ENCODE assay signal across 11 cellular contexts in genomic region chr12:57627504-57628279, GRCh38. TPM values are rescaled to one million over a fixed set of nuclear protein-coding genes. Genes with fewer than 3 reads are reported as not detected.
DNase-seq lines count a peak whose midpoint lies in the region; ATAC-seq and TF ChIP-seq lines count a peak whose summit lies in the region.
"Had no signal": no experiment of that assay in that cellular context is flagged by ENCODE, and none has a peak within 500 bp of the region (broad histone marks: within the 10 kb centered on the region; RNA-seq: fewer than 3 reads in every experiment).

No MANE protein-coding gene starts in this region.

- dilution Hi-C loops in IMR-90 (cut with HindIII; ENCODE audit: low sequenced_read_pairs, unreplicated experiment): no loop called here

- TF ChIP-seq RAD21 in IMR-90 (IDR thresholded peaks at IDR 0.05; ENCODE audit: low read length): no peak

- in situ Hi-C loops in IMR-90 (cut with MboI; ENCODE audit: low sequenced_read_pairs) (no loop called here), G401 (cut with HindIII; ENCODE audit: low sequenced_read_pairs) (no loop called here)

- H2AK5ac ChIP-seq in IMR-90 (ENCODE audit: low read depth, low read length): no peak overlapping the region

- peak overlapping the region; percentile 55 for H2AK9ac ChIP-seq in IMR-90 (replicated peaks; ENCODE audit: low read depth, low read length, poor library complexity)

- H3K36me3 Mint-ChIP-seq in chondrocyte (ENCODE audit: low read depth): peaks cover 22% of the 10 kb centered on the region
- no peaks in the 10 kb centered on the region for H3K36me3 Mint-ChIP-seq in naive thymus-derived CD4-positive, alpha-beta T cell

- no TSS peak for BruUV-seq in IMR-90 (replicated peaks; lab: Mats Ljungman, UMichigan)

- peaks cover 2% of the 10 kb centered on the region; the same call in 1 of the 2 replicates for H3K36me3 ChIP-seq in IMR-90 (ENCODE audit: control insufficient read depth, insufficient read depth, low read length)
- no peaks in the 10 kb centered on the region for H3K36me3 ChIP-seq in naive thymus-derived CD4-positive, alpha-beta T cell (ENCODE audit: control insufficient read depth in 2 of 3, insufficient read depth in 3 of 3, low read length in 3 of 3)
- H3K36me3 ChIP-seq: vagina had no signal

- H3K4ac ChIP-seq in IMR-90 (ENCODE audit: low read depth, low read length): no peak overlapping the region

- H2BK20ac ChIP-seq in IMR-90 (ENCODE audit: low read depth, low read length): no peak overlapping the region

- H4K8ac ChIP-seq in IMR-90 (ENCODE audit: low read depth in 2 of 2, low read length in 2 of 2): no peak overlapping the region

- peaks cover 4% of the 10 kb centered on the region; the same call in 1 of the 2 replicates for H3K9me1 ChIP-seq in IMR-90 (ENCODE audit: insufficient read depth, low read length)

- H3K9me3 Mint-ChIP-seq in chondrocyte (ENCODE audit: low read depth): no peaks in the 10 kb centered on the region
- H3K9me3 Mint-ChIP-seq in naive thymus-derived CD4-positive, alpha-beta T cell: no peaks in the 10 kb centered on the region

- intact Hi-C loops in IMR-90 (cut with micrococcal nuclease): no loop called here
- intact Hi-C loops in naive thymus-derived CD4-positive, alpha-beta T cell (cut with micrococcal nuclease): loop anchor here in 1 of 2 donors (10.0 kb wide), 1 partner anchor 383 kb away; no protein-coding TSS in a partner anchor

- peak overlapping the region; percentile 75 for H2AFZ ChIP-seq in IMR-90 (replicated peaks; ENCODE audit: low read length, poor library complexity)

- H4K5ac ChIP-seq in IMR-90 (ENCODE audit: low read depth, low read length): no peak overlapping the region

- no peak overlapping the region for H3K14ac ChIP-seq in IMR-90 (replicated peaks; ENCODE audit: low read depth, low read length)

- H3K9me3 ChIP-seq in IMR-90 (ENCODE audit: control insufficient read depth, insufficient read depth, low read length): no peaks in the 10 kb centered on the region
- no peaks in the 10 kb centered on the region for H3K9me3 ChIP-seq in naive thymus-derived CD4-positive, alpha-beta T cell (ENCODE audit: control insufficient read depth in 2 of 3, low read length in 3 of 3)
- H3K9me3 ChIP-seq: vagina had no signal

- H3K9ac ChIP-seq in IMR-90 (ENCODE audit: low read depth, low read length): no peak overlapping the region

- WGBS in IMR-90 (ENCODE audit: extremely low coverage in 2 of 2, insufficient read length in 1 of 2), 2 experiments: 11% methylated on average over 17 of the region's 67 CpGs; no CpG with 5 or more reads in 1 of the 2 experiments

- H3K18ac ChIP-seq in IMR-90 (ENCODE audit: low read depth, low read length): no peak overlapping the region

- H2BK5ac ChIP-seq in IMR-90 (ENCODE audit: low read depth, low read length, poor library complexity, severe bottlenecking): no peak overlapping the region

- no peak overlapping the region for H3K27ac Mint-ChIP-seq in chondrocyte (ENCODE audit: unreplicated experiment)
- no peak overlapping the region for H3K27ac Mint-ChIP-seq in naive thymus-derived CD4-positive, alpha-beta T cell

- ATAC-seq in IMR-90 (ENCODE audit: low read depth) (no peak), GM21526 (IDR thresholded peaks at IDR 0.05; ENCODE audit: low FRiP score, unreplicated experiment) (no peak)
- peak; percentile 52 for ATAC-seq in naive thymus-derived CD4-positive, alpha-beta T cell

- no peak overlapping the region for H4K91ac ChIP-seq in IMR-90 (ENCODE audit: insufficient read depth, low read depth, low read length)

- CTCF ChIA-PET in IMR-90 (lab: Yijun Ruan, JAX): interaction anchor here (0.8 to 1.1 kb wide), 2 partner anchors 44 to 66 kb away, joined by 4 read pairs; partner anchors contain the start of gene OS9
- CTCF ChIA-PET in naive thymus-derived CD4-positive, alpha-beta T cell (lab: Charles Lee): interaction anchor here (0.7 to 1.3 kb wide), 6 partner anchors 35 to 165 kb away, joined by 3 to 6 read pairs (median 3); partner anchors contain the start of gene TSPAN31

- H3K4me3 Mint-ChIP-seq in chondrocyte (ENCODE audit: unreplicated experiment): no peak overlapping the region
- H3K4me3 Mint-ChIP-seq in naive thymus-derived CD4-positive, alpha-beta T cell: peak overlapping the region in 8 of 10 donors; percentile 9 to 69 (median 52)

- no peak overlapping the region for H2BK15ac ChIP-seq in IMR-90 (ENCODE audit: low read depth, low read length)

- no peak overlapping the region for H3K56ac ChIP-seq in IMR-90 (ENCODE audit: extremely low read depth, insufficient read depth, low read length)

- no peak overlapping the region for H3K27ac ChIP-seq in IMR-90 (ENCODE audit: insufficient read depth, low read length)
- no peak overlapping the region for H3K27ac ChIP-seq in naive thymus-derived CD4-positive, alpha-beta T cell (ENCODE audit: low read depth, low read length)
- H3K27ac ChIP-seq: vagina had no signal

- H3K4me2 ChIP-seq in IMR-90 (ENCODE audit: low read depth, low read length): no peak overlapping the region

- no peak overlapping the region for H3K23ac ChIP-seq in IMR-90 (ENCODE audit: low read depth, low read length)

- no peak overlapping the region for H2BK120ac ChIP-seq in IMR-90 (ENCODE audit: low read depth, low read length)

- H3K4me1 Mint-ChIP-seq in chondrocyte (ENCODE audit: low read depth): peaks cover 8% of the 10 kb centered on the region
- H3K4me1 Mint-ChIP-seq in naive thymus-derived CD4-positive, alpha-beta T cell: peaks cover 0 to 17% (median 7%) of the 10 kb centered on the region in 7 donors

- no peaks in the 10 kb centered on the region; the same call in 1 of the 2 replicates for H4K20me1 ChIP-seq in IMR-90 (ENCODE audit: insufficient read depth, low read length)

- TF ChIP-seq CTCF in IMR-90 (conservative IDR thresholded peaks at IDR 0.05; ENCODE audit: low read depth, low read length) (no peak), chondrocyte (IDR thresholded peaks at IDR 0.05) (no peak)

- TF ChIP-seq POLR2A in IMR-90 (IDR thresholded peaks at IDR 0.05; ENCODE audit: low read depth, low read length): no peak

- peaks cover 18% of the 10 kb centered on the region for H3K27me3 Mint-ChIP-seq in chondrocyte (ENCODE audit: low read depth)
- peaks cover 71 to 94% (median 79%) of the 10 kb centered on the region in 5 donors for H3K27me3 Mint-ChIP-seq in naive thymus-derived CD4-positive, alpha-beta T cell

- peaks cover 75% of the 10 kb centered on the region for H3K27me3 ChIP-seq in IMR-90 (ENCODE audit: control insufficient read depth, insufficient read depth, low read length)
- H3K27me3 ChIP-seq in naive thymus-derived CD4-positive, alpha-beta T cell (ENCODE audit: control insufficient read depth in 2 of 2, insufficient read depth in 2 of 2, low read length in 2 of 2): peaks cover 6 to 42% of the 10 kb centered on the region in 2 donors
- H3K27me3 ChIP-seq: vagina had no signal

- DNase-seq in COLO668 (lab: John Stamatoyannopoulos, UW; ENCODE audit: unreplicated experiment) (peak; percentile 15), IMR-90 (no peak), chondrocyte (ENCODE audit: low spot score) (peak; percentile 93), G401 (ENCODE audit: low spot score) (no peak), NCI-H1694 treated with DMSO at 0.1 percent for 48 hours (lab: John Stamatoyannopoulos, UW) (no peak), hypothalamus (lab: John Stamatoyannopoulos, UW) (no peak)
- DNase-seq in naive thymus-derived CD4-positive, alpha-beta T cell: peak in 2 of 9 donors; percentile 26 to 38
- DNase-seq: DMS153; effector CD4-positive, alpha-beta T cell had no signal

- H3K4me1 ChIP-seq in IMR-90 (ENCODE audit: control insufficient read depth, insufficient read depth, low read length): no peaks in the 10 kb centered on the region; the same call in 1 of the 2 replicates
- H3K4me1 ChIP-seq in naive thymus-derived CD4-positive, alpha-beta T cell (ENCODE audit: control insufficient read depth in 2 of 2, insufficient read depth in 2 of 2, low read length in 2 of 2): peaks cover 4 to 8% of the 10 kb centered on the region in 2 donors

- H3K79me1 ChIP-seq in IMR-90 (ENCODE audit: low read depth in 1 of 2, low read length in 2 of 2): no peaks in the 10 kb centered on the region

- POLR2A ChIA-PET in IMR-90 (lab: Charles Lee; ENCODE audit: unreplicated experiment): no interaction called here
- POLR2A ChIA-PET in naive thymus-derived CD4-positive, alpha-beta T cell (lab: Charles Lee): interaction anchor here (0.6 to 1.7 kb wide), 4 partner anchors 11 to 46 kb away, joined by 3 to 4 read pairs (median 4); no protein-coding TSS in a partner anchor

- H3K4me3 ChIP-seq in IMR-90 (ENCODE audit: insufficient read depth, low read depth, low read length): no peak overlapping the region
- H3K4me3 ChIP-seq in naive thymus-derived CD4-positive, alpha-beta T cell (ENCODE audit: low read length): peak overlapping the region; percentile 37
- H3K4me3 ChIP-seq: vagina had no signal

RNA-seq across cellular contexts. Expression of gene B4GALNT1, which starts 5.3 kb away (rescaled TPM):
- total RNA-seq in IMR-90 (2012; rRNA removed) (0.18 and 0.28 TPM in 2 replicates), chondrocyte (20.8 to 21.8 TPM (median 21.4 TPM) in 3 replicates)
- polyA plus RNA-seq in IMR-90 (2012; rRNA removed): 0.62 and 0.66 TPM in 2 replicates
- polyA plus RNA-seq in IMR-90 (2012; cell fraction: cytosol; rRNA removed): 0.55 and 1.9 TPM in 2 replicates
- polyA plus RNA-seq in IMR-90 (2012; cell fraction: nucleus; rRNA removed; ENCODE audit: low replicate concordance): 1.0 and 1.8 TPM in 2 replicates
- 1 to 10 TPM in 1 of 5 experiments, not detected in 4; 1.4 TPM for total RNA-seq in naive thymus-derived CD4-positive, alpha-beta T cell
- not detected for polyA plus RNA-seq in naive thymus-derived CD4-positive, alpha-beta T cell
- total RNA-seq in G401 (2014; rRNA removed; shearing (Covaris generic)): 12.4 and 19.8 TPM in 2 replicates

RNA-seq across cellular contexts. Expression of gene ARHGEF25, which starts 16.5 kb away (rescaled TPM):
- total RNA-seq in IMR-90 (2012; rRNA removed) (6.3 and 7.8 TPM in 2 replicates), chondrocyte (29.0 to 30.6 TPM (median 29.5 TPM) in 3 replicates)
- 17.1 and 17.9 TPM in 2 replicates for polyA plus RNA-seq in IMR-90 (2012; rRNA removed)
- polyA plus RNA-seq in IMR-90 (2012; cell fraction: cytosol; rRNA removed): 10.7 and 11.9 TPM in 2 replicates
- polyA plus RNA-seq in IMR-90 (2012; cell fraction: nucleus; rRNA removed; ENCODE audit: low replicate concordance): 81.4 and 123 TPM in 2 replicates
- total RNA-seq in naive thymus-derived CD4-positive, alpha-beta T cell: 1 to 10 TPM in 1 of 5 experiments, under 1 TPM in 4; 0.29 to 1.2 (median 0.84) TPM
- polyA plus RNA-seq in naive thymus-derived CD4-positive, alpha-beta T cell: not detected
- 4.6 and 5.7 TPM in 2 replicates for total RNA-seq in G401 (2014; rRNA removed; shearing (Covaris generic))

RNA-seq across cellular contexts. Expression of gene DTX3, which starts 23.1 kb away (rescaled TPM):
- total RNA-seq in IMR-90 (2012; rRNA removed): 2.8 and 2.9 TPM in 2 replicates
- polyA plus RNA-seq in IMR-90 (2012; rRNA removed): 13.1 and 14.6 TPM in 2 replicates
- polyA plus RNA-seq in IMR-90 (2012; cell fraction: cytosol; rRNA removed): 6.3 and 10.0 TPM in 2 replicates
- 82.4 and 104 TPM in 2 replicates for polyA plus RNA-seq in IMR-90 (2012; cell fraction: nucleus; rRNA removed; ENCODE audit: low replicate concordance)
- total RNA-seq in chondrocyte: 29.8 to 30.3 TPM (median 30.1 TPM) in 3 replicates
- total RNA-seq in naive thymus-derived CD4-positive, alpha-beta T cell: 10 to 100 TPM; 25.1 to 42.5 (median 35.6) TPM
- 1 to 10 TPM; 5.3 to 6.7 TPM for polyA plus RNA-seq in naive thymus-derived CD4-positive, alpha-beta T cell
- total RNA-seq in G401 (2014; rRNA removed; shearing (Covaris generic)): 21.9 and 23.0 TPM in 2 replicates

RNA-seq across cellular contexts. Expression of gene PIP4K2C, which starts 36.7 kb away (rescaled TPM):
- total RNA-seq in IMR-90 (2012; rRNA removed) (12.5 and 14.4 TPM in 2 replicates), chondrocyte (27.9 to 33.1 TPM (median 30.5 TPM) in 3 replicates)
- polyA plus RNA-seq in IMR-90 (2012; rRNA removed): 20.0 and 23.1 TPM in 2 replicates
- polyA plus RNA-seq in IMR-90 (2012; cell fraction: cytosol; rRNA removed): 12.2 and 14.9 TPM in 2 replicates
- 6.3 and 18.0 TPM in 2 replicates for polyA plus RNA-seq in IMR-90 (2012; cell fraction: nucleus; rRNA removed; ENCODE audit: low replicate concordance)
- total RNA-seq in naive thymus-derived CD4-positive, alpha-beta T cell: 10 to 100 TPM; 20.1 to 29.7 (median 21.9) TPM
- 10 to 100 TPM; 18.5 to 29.7 TPM for polyA plus RNA-seq in naive thymus-derived CD4-positive, alpha-beta T cell
- total RNA-seq in G401 (2014; rRNA removed; shearing (Covaris generic)): 19.4 and 25.2 TPM in 2 replicates

Comparison
In these comparisons a context has a peak if more than half of its experiments do, and no peak if none do; other contexts are left out.
1. DNase-seq: peak in COLO668 (single experiment) and chondrocyte (single experiment); none in IMR-90 (single experiment), G401 (single experiment), NCI-H1694 treated with DMSO at 0.1 percent for 48 hours (single experiment) and hypothalamus (0 of 51).